ENCODE assay signal across 10 cellular contexts in the genomic region with DNA sequence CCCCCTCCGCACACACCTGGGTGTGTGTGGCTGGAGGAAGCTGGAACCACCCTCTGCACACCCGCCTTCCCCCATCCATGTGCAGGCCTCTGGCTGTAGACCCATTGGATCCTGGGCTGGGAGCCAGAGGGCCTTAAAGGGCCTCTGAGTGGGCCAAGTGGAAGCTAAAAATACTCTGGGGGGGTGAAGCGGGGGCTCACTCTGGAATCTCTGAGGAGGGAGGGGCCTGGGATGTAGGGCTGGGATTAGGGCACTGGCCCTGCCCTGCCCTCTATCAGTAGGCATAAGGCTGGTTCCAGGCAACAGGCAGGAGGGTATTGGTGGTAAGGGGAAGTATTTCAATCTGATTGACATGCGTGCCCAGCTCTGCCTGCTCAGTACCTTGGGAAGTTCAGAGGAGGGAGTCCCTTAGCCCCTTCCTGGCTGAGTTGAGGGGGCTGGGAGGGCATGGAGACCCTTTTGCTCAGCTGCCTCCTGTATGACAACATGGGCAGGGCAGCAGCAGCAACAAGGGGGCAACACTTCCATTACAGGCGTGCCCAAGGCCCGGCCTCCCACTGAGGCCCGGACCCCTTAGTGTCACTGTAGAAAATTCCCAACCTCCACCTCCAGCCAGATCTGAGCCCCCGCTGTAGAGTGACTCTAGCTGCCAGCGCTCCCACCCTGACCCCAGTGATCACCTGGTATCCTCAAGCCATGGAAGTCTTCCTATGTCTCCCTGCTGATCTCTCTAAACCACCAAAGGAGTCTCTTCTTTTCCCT. TPM values are rescaled to one million over a fixed set of nuclear protein-coding genes. Genes with fewer than 3 reads are reported as not detected.
DNase-seq lines count a peak whose midpoint lies in the region; ATAC-seq and TF ChIP-seq lines count a peak whose summit lies in the region.
"Had no signal": no experiment of that assay in that cellular context is flagged by ENCODE, and none has a peak within 500 bp of the region (broad histone marks: within the 10 kb centered on the region; RNA-seq: fewer than 3 reads in every experiment).

No MANE protein-coding gene starts in this region.

- peaks cover 88% of the 10 kb centered on the region for H3K4me1 ChIP-seq in suprapubic skin

- no peak overlapping the region for H3K4me3 Mint-ChIP-seq in stimulated activated memory B cell treated with anti-CD40 and anti-IgM and Interleukin-4, amounts not matched to agents 10 μg/mL and 1 μg/mL and 100 μg/mL, for 72 hours

- H3K27ac Mint-ChIP-seq in stimulated activated memory B cell treated with anti-CD40 and anti-IgM and Interleukin-4, amounts not matched to agents 10 μg/mL and 1 μg/mL and 100 μg/mL, for 72 hours, result no peak overlapping the region

- H3K4me3 ChIP-seq in choroid plexus epithelial cell (ENCODE audit: low read depth, low read length) (no peak overlapping the region), suprapubic skin (peak overlapping the region; percentile 25)
- H3K4me3 ChIP-seq: GM12878 had no signal

- no peaks in the 10 kb centered on the region for H3K9me3 ChIP-seq in suprapubic skin

- peaks cover 31% of the 10 kb centered on the region for H3K4me1 Mint-ChIP-seq in stimulated activated memory B cell treated with anti-CD40 and anti-IgM and Interleukin-4, amounts not matched to agents 10 μg/mL and 1 μg/mL and 100 μg/mL, for 72 hours

- H3K27me3 Mint-ChIP-seq in stimulated activated memory B cell treated with anti-CD40 and anti-IgM and Interleukin-4, amounts not matched to agents 10 μg/mL and 1 μg/mL and 100 μg/mL, for 72 hours, result peaks cover 17% of the 10 kb centered on the region

- TF ChIP-seq CTCF in choroid plexus epithelial cell (conservative IDR thresholded peaks at IDR 0.05; ENCODE audit: low read depth, low read length) (no peak), suprapubic skin (IDR thresholded peaks at IDR 0.05) (no peak)

- WGBS in suprapubic skin, result 59% methylated on average over 5 of the region's 9 CpGs

- no peak for TF ChIP-seq EP300 in suprapubic skin (IDR thresholded peaks at IDR 0.05)

- H3K27ac ChIP-seq in suprapubic skin, result peak overlapping the region; percentile 68

- H3K27me3 ChIP-seq in suprapubic skin, result no peaks in the 10 kb centered on the region

- DNase-seq in LHCN-M2 (ENCODE audit: low read depth) (peak; percentile 85), choroid plexus epithelial cell (ENCODE audit: low read depth) (peak; percentile 62), left lobe of liver (ENCODE audit: low spot score) (peak; percentile 54), suprapubic skin (ENCODE audit: low spot score in 2 of 2) (peak in 1 of 2 donors; percentile 53), activated gamma-delta T cell (lab: John Stamatoyannopoulos, UW) (no peak), occipital lobe (lab: John Stamatoyannopoulos, UW) (no peak), iPS-NIHi7 (ENCODE audit: extremely low spot score) (no peak)
- DNase-seq: NCI-H345 had no signal

- no peaks in the 10 kb centered on the region for H3K36me3 Mint-ChIP-seq in stimulated activated memory B cell treated with anti-CD40 and anti-IgM and Interleukin-4, amounts not matched to agents 10 μg/mL and 1 μg/mL and 100 μg/mL, for 72 hours

- ATAC-seq in left lobe of liver, result peak; percentile 26
- ATAC-seq in stimulated activated memory B cell treated with anti-CD40 and anti-IgM and Interleukin-4, amounts not matched to agents 10 μg/mL and 1 μg/mL and 100 μg/mL, for 72 hours, result no peak
- ATAC-seq: GM12878 had no signal

- H3K36me3 ChIP-seq in suprapubic skin, result no peaks in the 10 kb centered on the region

- TF ChIP-seq POLR2A in suprapubic skin (IDR thresholded peaks at IDR 0.05), result no peak

- no peaks in the 10 kb centered on the region for H3K9me3 Mint-ChIP-seq in stimulated activated memory B cell treated with anti-CD40 and anti-IgM and Interleukin-4, amounts not matched to agents 10 μg/mL and 1 μg/mL and 100 μg/mL, for 72 hours

RNA-seq across cellular contexts. Expression of a gene that starts 5.2 kb away (rescaled TPM):
- total RNA-seq in LHCN-M2 (2014; rRNA removed) (382 and 426 TPM in 2 replicates), left lobe of liver (2.7 TPM), suprapubic skin (100 to 1,000 TPM in 3 of 4 donors, 10 to 100 TPM in 1; 85.9 to 229 (median 198) TPM), occipital lobe (23.2 TPM)
- 567 TPM for polyA plus RNA-seq in LHCN-M2 (2012)

RNA-seq across cellular contexts. Expression of a gene that starts 34.0 kb away (rescaled TPM):
- total RNA-seq in LHCN-M2 (2014; rRNA removed) (22.3 and 22.5 TPM in 2 replicates), left lobe of liver (52.0 TPM), suprapubic skin (100 to 1,000 TPM in 2 of 4 donors, 10 to 100 TPM in 2; 33.2 to 114 (median 69.6) TPM), occipital lobe (9.0 TPM)
- 29.7 TPM for polyA plus RNA-seq in LHCN-M2 (2012)

Comparison
In these comparisons a context has a peak if more than half of its experiments do, and no peak if none do; other contexts are left out.
1. DNase-seq: peak in LHCN-M2 (single experiment), choroid plexus epithelial cell (single experiment) and left lobe of liver (single experiment); none in activated gamma-delta T cell (single experiment), occipital lobe (single experiment) and iPS-NIHi7 (single experiment).